In genomic region chr16:1117926-1118325, GRCh38 we compare ENCODE assay signal across 10 cellular contexts. TPM values are rescaled to one million over a fixed set of nuclear protein-coding genes. Genes with fewer than 3 reads are reported as not detected.
"Had no signal": no experiment of that assay in that cellular context is flagged by ENCODE, and none has a peak within 500 bp of the region (broad histone marks: within the 10 kb centered on the region; RNA-seq: fewer than 3 reads in every experiment).

No MANE protein-coding gene starts in this region.

- FAIRE-seq: HTR-8/SVneo had no signal

- H3K9me3 ChIP-seq: HAP-1 had no signal

- H2AFZ ChIP-seq: GM23248 had no signal

- H3K36me3 ChIP-seq: HAP-1 had no signal

- H3K4me1 ChIP-seq: HAP-1 had no signal

- DNase-seq: GM23248, GOT3, H7, HFFc6, KBM-7 had no signal

- ATAC-seq: HCT116 had no signal

- H3K27ac ChIP-seq: GM23248 had no signal

- H3K9ac ChIP-seq: GM23248 had no signal

- H3K4me3 ChIP-seq: GM23248, HAP-1 had no signal

RNA-seq across cellular contexts. Expression of gene C1QTNF8, which starts 21.9 kb away (rescaled TPM):
- total RNA-seq: GM23248, H4, H7, HFFc6 had no signal
- polyA plus RNA-seq: GM23248, IgD-negative memory B cell had no signal

RNA-seq across cellular contexts. Expression of gene CACNA1H, which starts 35.0 kb away (rescaled TPM):
- polyA plus RNA-seq: GM23248, IgD-negative memory B cell had no signal

RNA-seq across cellular contexts. Expression of gene SSTR5, which starts 45.4 kb away (rescaled TPM):
- total RNA-seq: GM23248, H4, HFFc6 had no signal
- polyA plus RNA-seq: GM23248, IgD-negative memory B cell had no signal
